In the genomic region with DNA sequence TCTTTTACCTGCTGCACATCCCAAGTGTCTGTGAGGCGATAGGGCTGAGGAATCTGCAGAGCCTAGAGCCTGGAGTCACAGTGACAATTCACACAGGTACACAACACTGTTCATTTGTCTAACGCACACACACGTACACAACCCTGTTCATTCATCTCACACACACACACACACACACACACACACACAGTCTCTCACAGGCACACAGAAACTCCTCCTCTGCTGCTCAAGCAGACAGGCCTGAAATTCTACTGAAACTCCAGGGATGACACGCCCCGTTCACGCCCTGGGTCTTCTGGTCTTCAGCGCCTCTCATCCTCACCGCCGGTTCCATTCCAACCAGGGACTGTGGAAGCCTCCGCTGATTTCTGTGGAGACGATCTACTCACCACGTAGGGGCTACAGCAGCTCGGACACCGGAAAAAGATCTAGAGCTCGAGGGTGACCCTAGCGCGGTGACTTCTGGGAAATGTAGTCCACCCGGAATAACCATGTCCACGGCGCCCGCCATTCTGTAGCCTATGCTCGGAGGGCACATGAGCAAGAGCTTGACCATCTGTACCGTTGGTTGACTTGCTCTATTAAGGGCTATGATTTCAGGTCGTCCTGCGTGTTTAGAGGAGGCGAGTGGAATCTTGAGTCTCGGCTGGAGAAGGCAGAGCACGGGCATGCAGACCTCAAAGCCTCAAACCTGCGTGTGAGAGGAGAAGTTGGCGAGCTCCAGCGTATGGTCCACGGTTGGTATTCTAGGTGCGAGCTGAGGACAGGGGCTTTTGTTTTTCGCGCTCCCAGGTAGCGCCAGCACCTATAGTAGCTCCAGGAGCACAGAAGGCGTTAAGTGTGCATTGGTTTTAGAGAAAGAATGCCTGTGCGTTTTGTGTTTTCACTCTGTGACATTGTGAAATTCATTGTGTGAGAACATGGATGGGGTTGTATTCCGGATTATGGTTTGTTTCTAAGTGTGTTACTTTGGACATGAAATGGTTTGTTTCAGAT, we compare ENCODE assay signal across 8 cellular contexts. TPM values are rescaled to one million over a fixed set of nuclear protein-coding genes. Genes with fewer than 3 reads are reported as not detected.
A peak's percentile ranks its signal among the peaks of the same experiment; 100 is the strongest.
DNase-seq lines count a peak whose midpoint lies in the region; ATAC-seq and TF ChIP-seq lines count a peak whose summit lies in the region.

No MANE protein-coding gene starts in this region.

- H3K27ac ChIP-seq in HL-60 (replicated peaks) (peak overlapping the region; percentile 18), tibial artery (no peak overlapping the region)

- H3K9me3 ChIP-seq in tibial artery = peaks cover 0 to 80% (median 62%) of the 10 kb centered on the region in 3 donors

- H3K4me3 ChIP-seq in HL-60 (replicated peaks; ENCODE audit: insufficient read depth, low read length) (peak overlapping the region; percentile 56), tibial artery (peak overlapping the region; percentile 44 to 47)

- peaks cover 11% of the 10 kb centered on the region for H3K4me1 Mint-ChIP-seq in T-helper 2 cell treated with Interferon-gamma antibody and Interleukin-4, amounts not matched to agents 5 μg/mL and 100 μg/mL, for 36 hours (ENCODE audit: low read depth)

- H3K27ac Mint-ChIP-seq in T-helper 2 cell treated with Interferon-gamma antibody and Interleukin-4, amounts not matched to agents 5 μg/mL and 100 μg/mL, for 36 hours = peak overlapping the region; percentile 63

- peaks cover 76% of the 10 kb centered on the region for H3K9me3 Mint-ChIP-seq in T-helper 2 cell treated with Interferon-gamma antibody and Interleukin-4, amounts not matched to agents 5 μg/mL and 100 μg/mL, for 36 hours

- peak overlapping the region; percentile 87 for H3K4me3 Mint-ChIP-seq in T-helper 2 cell treated with Interferon-gamma antibody and Interleukin-4, amounts not matched to agents 5 μg/mL and 100 μg/mL, for 36 hours

- DNase-seq in HL-60 (ENCODE audit: low read depth in 1 of 2, low spot score in 1 of 2) (peak; percentile 43 to 87), anterior cingulate cortex (lab: John Stamatoyannopoulos, UW) (peak in 54 of 58 donors; percentile 20 to 88 (median 64)), left ventricle myocardium superior (peak; percentile 84), pons (ENCODE audit: low spot score) (peak; percentile 78), tibial artery (peak; percentile 57 to 80)
- peak; percentile 56 for DNase-seq in T-helper 2 cell treated with Interferon-gamma antibody and Interleukin-4, amounts not matched to agents 5 μg/mL and 100 μg/mL, for 36 hours (ENCODE audit: low spot score)

- peaks cover 4 to 37% (median 21%) of the 10 kb centered on the region in 3 donors for H3K36me3 ChIP-seq in tibial artery

- H3K4me1 ChIP-seq in tibial artery = peaks cover 0 to 5% (median 0%) of the 10 kb centered on the region in 4 donors

- TF ChIP-seq CTCF in HL-60 (IDR thresholded peaks at IDR 0.05; ENCODE audit: insufficient read depth, low read length) = no peak
- no peak for TF ChIP-seq CTCF in tibial artery (IDR thresholded peaks at IDR 0.05)

- peak; percentile 65 for ATAC-seq in GM18508 (IDR thresholded peaks at IDR 0.05; ENCODE audit: insufficient read depth, unreplicated experiment)
- peak; percentile 100 for ATAC-seq in left ventricle myocardium superior
- ATAC-seq in GM19328 (IDR thresholded peaks at IDR 0.05; ENCODE audit: unreplicated experiment) = no peak

- H3K36me3 Mint-ChIP-seq in T-helper 2 cell treated with Interferon-gamma antibody and Interleukin-4, amounts not matched to agents 5 μg/mL and 100 μg/mL, for 36 hours (ENCODE audit: low read depth) = peaks cover 11% of the 10 kb centered on the region

- H3K27me3 ChIP-seq in HL-60 (ENCODE audit: insufficient read depth, poor library complexity, severe bottlenecking) (no peaks in the 10 kb centered on the region), tibial artery (no peaks in the 10 kb centered on the region)

- intact Hi-C loops in left ventricle myocardium superior (cut with micrococcal nuclease) = no loop called here
- intact Hi-C loops in tibial artery (cut with DNase I; ENCODE audit: low total_unique reads) = no loop called here

- no peaks in the 10 kb centered on the region for H3K27me3 Mint-ChIP-seq in T-helper 2 cell treated with Interferon-gamma antibody and Interleukin-4, amounts not matched to agents 5 μg/mL and 100 μg/mL, for 36 hours (ENCODE audit: low read depth)

RNA-seq across cellular contexts. Expression of a gene that starts 17.9 kb away (rescaled TPM):
- 11.1 TPM for total RNA-seq in left ventricle myocardium superior

RNA-seq across cellular contexts. Expression of a gene that starts 33.4 kb away (rescaled TPM):
- 8.9 TPM for total RNA-seq in left ventricle myocardium superior

RNA-seq across cellular contexts. Expression of a gene that starts 49.3 kb away (rescaled TPM):
- 4.3 TPM for total RNA-seq in left ventricle myocardium superior
